Comparison of ENCODE assay signal across 1 cellular context in the genomic region with DNA sequence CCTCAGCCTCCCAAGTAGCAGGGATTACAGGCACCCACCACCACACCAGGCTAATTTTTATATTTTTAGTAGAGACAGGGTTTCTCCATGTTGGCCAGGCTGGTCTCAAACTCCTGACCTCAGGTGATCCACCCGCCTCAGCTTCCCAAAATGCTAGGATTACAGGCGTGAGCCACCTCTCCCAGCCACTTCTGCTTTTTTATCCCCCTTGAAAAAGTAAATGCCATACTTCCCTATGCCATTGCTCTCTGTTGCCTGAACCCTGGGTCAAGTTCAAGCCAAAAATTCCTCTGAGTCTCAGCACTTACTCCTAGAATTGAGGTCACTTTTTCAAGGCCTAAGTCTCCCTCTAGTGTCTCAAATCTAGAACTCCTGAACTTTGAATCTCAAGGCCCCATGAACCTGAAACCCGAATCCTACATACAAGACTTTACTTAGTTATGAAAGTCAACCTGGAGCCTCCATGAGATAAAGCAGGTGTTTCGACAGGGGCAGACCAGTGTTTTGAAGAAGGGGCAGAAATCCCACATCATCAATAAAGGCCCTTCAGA.
TF ChIP-seq lines count a peak whose summit lies in the region.

No MANE protein-coding gene starts in this region.

TF ChIP-seq in GM23338, 12 proteins besides CTCF, POLR2A, EP300 and RAD21 (continued from another document):
- TF ChIP-seq, protein P1, sequence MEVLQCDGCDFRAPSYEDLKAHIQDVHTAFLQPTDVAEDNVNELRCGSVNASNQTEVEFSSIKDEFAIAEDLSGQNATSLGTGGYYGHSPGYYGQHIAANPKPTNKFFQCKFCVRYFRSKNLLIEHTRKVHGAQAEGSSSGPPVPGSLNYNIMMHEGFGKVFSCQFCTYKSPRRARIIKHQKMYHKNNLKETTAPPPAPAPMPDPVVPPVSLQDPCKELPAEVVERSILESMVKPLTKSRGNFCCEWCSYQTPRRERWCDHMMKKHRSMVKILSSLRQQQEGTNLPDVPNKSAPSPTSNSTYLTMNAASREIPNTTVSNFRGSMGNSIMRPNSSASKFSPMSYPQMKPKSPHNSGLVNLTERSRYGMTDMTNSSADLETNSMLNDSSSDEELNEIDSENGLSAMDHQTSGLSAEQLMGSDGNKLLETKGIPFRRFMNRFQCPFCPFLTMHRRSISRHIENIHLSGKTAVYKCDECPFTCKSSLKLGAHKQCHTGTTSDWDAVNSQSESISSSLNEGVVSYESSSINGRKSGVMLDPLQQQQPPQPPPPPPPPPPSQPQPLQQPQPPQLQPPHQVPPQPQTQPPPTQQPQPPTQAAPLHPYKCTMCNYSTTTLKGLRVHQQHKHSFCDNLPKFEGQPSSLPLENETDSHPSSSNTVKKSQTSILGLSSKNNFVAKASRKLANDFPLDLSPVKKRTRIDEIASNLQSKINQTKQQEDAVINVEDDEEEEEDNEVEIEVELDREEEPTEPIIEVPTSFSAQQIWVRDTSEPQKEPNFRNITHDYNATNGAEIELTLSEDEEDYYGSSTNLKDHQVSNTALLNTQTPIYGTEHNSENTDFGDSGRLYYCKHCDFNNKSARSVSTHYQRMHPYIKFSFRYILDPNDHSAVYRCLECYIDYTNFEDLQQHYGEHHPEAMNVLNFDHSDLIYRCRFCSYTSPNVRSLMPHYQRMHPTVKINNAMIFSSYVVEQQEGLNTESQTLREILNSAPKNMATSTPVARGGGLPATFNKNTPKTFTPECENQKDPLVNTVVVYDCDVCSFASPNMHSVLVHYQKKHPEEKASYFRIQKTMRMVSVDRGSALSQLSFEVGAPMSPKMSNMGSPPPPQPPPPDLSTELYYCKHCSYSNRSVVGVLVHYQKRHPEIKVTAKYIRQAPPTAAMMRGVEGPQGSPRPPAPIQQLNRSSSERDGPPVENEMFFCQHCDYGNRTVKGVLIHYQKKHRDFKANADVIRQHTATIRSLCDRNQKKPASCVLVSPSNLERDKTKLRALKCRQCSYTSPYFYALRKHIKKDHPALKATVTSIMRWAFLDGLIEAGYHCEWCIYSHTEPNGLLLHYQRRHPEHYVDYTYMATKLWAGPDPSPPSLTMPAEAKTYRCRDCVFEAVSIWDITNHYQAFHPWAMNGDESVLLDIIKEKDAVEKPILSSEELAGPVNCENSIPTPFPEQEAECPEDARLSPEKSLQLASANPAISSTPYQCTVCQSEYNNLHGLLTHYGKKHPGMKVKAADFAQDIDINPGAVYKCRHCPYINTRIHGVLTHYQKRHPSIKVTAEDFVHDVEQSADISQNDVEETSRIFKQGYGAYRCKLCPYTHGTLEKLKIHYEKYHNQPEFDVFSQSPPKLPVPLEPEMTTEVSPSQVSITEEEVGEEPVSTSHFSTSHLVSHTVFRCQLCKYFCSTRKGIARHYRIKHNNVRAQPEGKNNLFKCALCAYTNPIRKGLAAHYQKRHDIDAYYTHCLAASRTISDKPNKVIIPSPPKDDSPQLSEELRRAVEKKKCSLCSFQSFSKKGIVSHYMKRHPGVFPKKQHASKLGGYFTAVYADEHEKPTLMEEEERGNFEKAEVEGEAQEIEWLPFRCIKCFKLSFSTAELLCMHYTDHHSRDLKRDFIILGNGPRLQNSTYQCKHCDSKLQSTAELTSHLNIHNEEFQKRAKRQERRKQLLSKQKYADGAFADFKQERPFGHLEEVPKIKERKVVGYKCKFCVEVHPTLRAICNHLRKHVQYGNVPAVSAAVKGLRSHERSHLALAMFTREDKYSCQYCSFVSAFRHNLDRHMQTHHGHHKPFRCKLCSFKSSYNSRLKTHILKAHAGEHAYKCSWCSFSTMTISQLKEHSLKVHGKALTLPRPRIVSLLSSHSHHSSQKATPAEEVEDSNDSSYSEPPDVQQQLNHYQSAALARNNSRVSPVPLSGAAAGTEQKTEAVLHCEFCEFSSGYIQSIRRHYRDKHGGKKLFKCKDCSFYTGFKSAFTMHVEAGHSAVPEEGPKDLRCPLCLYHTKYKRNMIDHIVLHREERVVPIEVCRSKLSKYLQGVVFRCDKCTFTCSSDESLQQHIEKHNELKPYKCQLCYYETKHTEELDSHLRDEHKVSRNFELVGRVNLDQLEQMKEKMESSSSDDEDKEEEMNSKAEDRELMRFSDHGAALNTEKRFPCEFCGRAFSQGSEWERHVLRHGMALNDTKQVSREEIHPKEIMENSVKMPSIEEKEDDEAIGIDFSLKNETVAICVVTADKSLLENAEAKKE (CRISPR knock-in tag; IDR thresholded peaks at IDR 0.05), result no peak
